Comparison of ENCODE assay signal across 18 cellular contexts in the genomic region with DNA sequence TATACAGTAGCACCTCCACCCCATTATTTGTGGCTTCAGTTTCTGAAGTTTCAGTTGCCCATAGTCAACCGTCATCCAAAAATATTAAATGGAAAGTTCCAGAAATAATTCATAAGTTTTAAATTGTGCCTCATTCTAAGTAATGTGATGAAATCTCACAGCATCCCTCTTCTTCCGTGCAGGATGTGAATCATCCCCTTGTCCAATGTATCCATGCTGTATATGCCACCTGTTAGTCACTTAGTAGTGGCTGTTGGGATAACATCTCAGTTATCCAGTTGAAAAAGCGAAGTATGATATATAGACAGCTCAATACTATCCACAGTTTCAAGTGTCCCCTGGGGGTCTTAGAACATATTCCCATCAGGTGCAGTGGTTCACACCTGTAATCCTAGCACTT.
DNase-seq lines count a peak whose midpoint lies in the region; ATAC-seq and TF ChIP-seq lines count a peak whose summit lies in the region.
"Had no signal": no experiment of that assay in that cellular context is flagged by ENCODE, and none has a peak within 500 bp of the region (broad histone marks: within the 10 kb centered on the region; RNA-seq: fewer than 3 reads in every experiment).

No MANE protein-coding gene starts in this region.

- intact Hi-C loops in left lung (cut with DNase I), result no loop called here

- H3K27ac ChIP-seq in RWPE2 (ENCODE audit: poor library complexity, severe bottlenecking), result no peak overlapping the region
- no peak overlapping the region for H3K27ac ChIP-seq in left lung
- H3K27ac ChIP-seq: A549 had no signal

- H3K27me3 ChIP-seq in RWPE2 (ENCODE audit: insufficient read depth, poor library complexity, severe bottlenecking) (no peaks in the 10 kb centered on the region), left lung (no peaks in the 10 kb centered on the region)

- DNase-seq in EH (ENCODE audit: low read depth), result peak; percentile 7
- DNase-seq in HCEC 1CT, result peak; percentile 64
- no peak for DNase-seq in RWPE2 (ENCODE audit: low spot score)
- peak; percentile 6 to 36 for DNase-seq in foreskin fibroblast
- no peak for DNase-seq in left lung
- no peak for DNase-seq in activated T-cell treated with anti-CD3 and anti-CD28 coated beads, Interleukin-2, amount 50 U/mL, for 48 hours
- DNase-seq: CD4-positive, CD25-positive, alpha-beta regulatory T cell; DMS79; Kasumi-1; MM.1S; NCI-H1048; NCI-H1417 treated with DMSO at 0.1 percent for 48 hours; NCI-H187; NCI-H446; NCI-H526; SHP77 had no signal

- H3K4me3 ChIP-seq in RWPE2 (ENCODE audit: severe bottlenecking) (no peak overlapping the region), foreskin fibroblast (ENCODE audit: low read depth in 1 of 2, low read length in 2 of 2) (no peak overlapping the region), left lung (no peak overlapping the region)
- H3K4me3 ChIP-seq: A549 had no signal

- H3K4me1 ChIP-seq in RWPE2 (ENCODE audit: insufficient read depth, poor library complexity, severe bottlenecking), result no peaks in the 10 kb centered on the region
- H3K4me1 ChIP-seq in left lung, result no peaks in the 10 kb centered on the region
- H3K4me1 ChIP-seq: A549 had no signal

- H3K36me3 ChIP-seq in RWPE2 (ENCODE audit: low read depth) (peaks cover 4% of the 10 kb centered on the region; the same call in 1 of the 2 replicates), left lung (no peaks in the 10 kb centered on the region)

- TF ChIP-seq CTCF in RWPE2 (IDR thresholded peaks at IDR 0.05; ENCODE audit: poor library complexity, severe bottlenecking) (no peak), foreskin fibroblast (IDR thresholded peaks at IDR 0.05; ENCODE audit: low read depth, low read length) (no peak), left lung (IDR thresholded peaks at IDR 0.05) (no peak)

- ATAC-seq in RWPE2 (ENCODE audit: low read depth), result 0 out of 3 replicates have a peak, but pooled peaks have one; percentile 48
- ATAC-seq in left lung, result no peak
- ATAC-seq in GM21737 (IDR thresholded peaks at IDR 0.05; ENCODE audit: unreplicated experiment), result no peak

- H3K9me3 ChIP-seq in RWPE2 (ENCODE audit: severe bottlenecking) (no peaks in the 10 kb centered on the region), left lung (no peaks in the 10 kb centered on the region)
- H3K9me3 ChIP-seq: A549 had no signal

Comparison
In these comparisons a context has a peak if more than half of its experiments do, and no peak if none do; other contexts are left out.
1. DNase-seq: peak in EH (single experiment), HCEC 1CT (single experiment) and foreskin fibroblast (2 of 2); none in RWPE2 (single experiment), left lung (0 of 2) and activated T-cell treated with anti-CD3 and anti-CD28 coated beads, Interleukin-2, amount 50 U/mL, for 48 hours (0 of 2).